Comparison of ENCODE assay signal across 19 cellular contexts in the genomic region with DNA sequence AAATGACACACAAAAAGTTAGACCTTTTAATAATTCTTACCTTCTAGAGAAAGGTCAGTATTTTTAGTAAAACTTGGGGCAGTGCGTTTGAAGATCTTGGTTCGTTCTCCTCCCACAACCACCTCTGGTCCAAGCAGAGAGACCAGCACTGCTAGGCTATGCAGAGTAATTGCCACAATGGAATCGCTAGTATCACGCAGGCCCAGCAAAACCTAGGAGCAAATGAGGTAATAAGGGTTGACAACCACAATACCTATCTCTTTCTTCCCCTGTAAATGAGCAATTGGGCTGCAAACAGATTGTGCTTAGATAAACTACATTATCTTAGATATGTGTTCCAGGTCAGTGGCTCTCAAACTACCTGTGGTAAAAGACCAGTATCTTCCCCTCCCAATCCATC. TPM values are rescaled to one million over a fixed set of nuclear protein-coding genes. Genes with fewer than 3 reads are reported as not detected.
DNase-seq lines count a peak whose midpoint lies in the region; ATAC-seq and TF ChIP-seq lines count a peak whose summit lies in the region.
"Had no signal": no experiment of that assay in that cellular context is flagged by ENCODE, and none has a peak within 500 bp of the region (broad histone marks: within the 10 kb centered on the region; RNA-seq: fewer than 3 reads in every experiment).

No MANE protein-coding gene starts in this region.

- no peaks in the 10 kb centered on the region for H3K9me3 Mint-ChIP-seq in naive thymus-derived CD4-positive, alpha-beta T cell
- H3K9me3 Mint-ChIP-seq: CD4-positive, alpha-beta T cell; GM23338; IgD-negative memory B cell had no signal

- H3K4me1 Mint-ChIP-seq in naive thymus-derived CD4-positive, alpha-beta T cell: peaks cover 0 to 12% (median 6%) of the 10 kb centered on the region in 7 donors
- H3K4me1 Mint-ChIP-seq: GM23338 had no signal

- no peak overlapping the region for H3K9ac ChIP-seq in IMR-90 (ENCODE audit: low read depth, low read length)
- H3K9ac ChIP-seq in smooth muscle cell (ENCODE audit: low read depth): peak overlapping the region; percentile 50
- H3K9ac ChIP-seq: KMS-11 had no signal

- no peaks in the 10 kb centered on the region for H3K79me2 ChIP-seq in smooth muscle cell (ENCODE audit: low read depth)

- H3K27ac ChIP-seq in IMR-90 (ENCODE audit: insufficient read depth, low read length) (no peak overlapping the region), VCaP (peak overlapping the region; percentile 55), smooth muscle cell (ENCODE audit: low read depth) (peak overlapping the region; percentile 91)
- no peak overlapping the region for H3K27ac ChIP-seq in naive thymus-derived CD4-positive, alpha-beta T cell (ENCODE audit: low read depth, low read length)
- H3K27ac ChIP-seq: A549, C4-2B, KMS-11 had no signal

- H2AK5ac ChIP-seq in IMR-90 (ENCODE audit: low read depth, low read length): no peak overlapping the region

- H3K9me1 ChIP-seq in IMR-90 (ENCODE audit: insufficient read depth, low read length): peaks cover 2% of the 10 kb centered on the region; the same call in 1 of the 2 replicates

- H3K36me3 ChIP-seq in IMR-90 (ENCODE audit: control insufficient read depth, insufficient read depth, low read length): peaks cover 37% of the 10 kb centered on the region
- H3K36me3 ChIP-seq in smooth muscle cell (ENCODE audit: low read depth): peaks cover 8% of the 10 kb centered on the region
- peaks cover 20 to 90% (median 34%) of the 10 kb centered on the region in 3 experiments for H3K36me3 ChIP-seq in naive thymus-derived CD4-positive, alpha-beta T cell (ENCODE audit: control insufficient read depth in 2 of 3, insufficient read depth in 3 of 3, low read length in 3 of 3)

- intact Hi-C loops in IMR-90 (cut with micrococcal nuclease): no loop called here
- intact Hi-C loops in naive thymus-derived CD4-positive, alpha-beta T cell (cut with micrococcal nuclease): no loop called here

- TF ChIP-seq RAD21 in IMR-90 (IDR thresholded peaks at IDR 0.05; ENCODE audit: low read length): no peak

- H3K18ac ChIP-seq in IMR-90 (ENCODE audit: low read depth, low read length): no peak overlapping the region

- peaks cover 6% of the 10 kb centered on the region for H3F3A ChIP-seq in smooth muscle cell (ENCODE audit: low read depth)

- 0 out of 2 replicates have a peak, but pooled peaks cover 1% of the 10 kb centered on the region for H3K4me1 ChIP-seq in IMR-90 (ENCODE audit: control insufficient read depth, insufficient read depth, low read length)
- no peaks in the 10 kb centered on the region for H3K4me1 ChIP-seq in smooth muscle cell (ENCODE audit: low read depth)
- H3K4me1 ChIP-seq in naive thymus-derived CD4-positive, alpha-beta T cell (ENCODE audit: control insufficient read depth in 2 of 2, insufficient read depth in 2 of 2, low read length in 2 of 2): no peaks in the 10 kb centered on the region
- H3K4me1 ChIP-seq: A549, Caco-2 had no signal

- no peak overlapping the region for H2BK15ac ChIP-seq in IMR-90 (ENCODE audit: low read depth, low read length)

- dilution Hi-C loops in IMR-90 (cut with HindIII; ENCODE audit: low sequenced_read_pairs, unreplicated experiment): no loop called here

- no peak overlapping the region for H3K4me3 Mint-ChIP-seq in naive thymus-derived CD4-positive, alpha-beta T cell
- H3K4me3 Mint-ChIP-seq: CD4-positive, alpha-beta T cell; GM23338; IgD-negative memory B cell had no signal

- H2BK5ac ChIP-seq in IMR-90 (ENCODE audit: low read depth, low read length, poor library complexity, severe bottlenecking): no peak overlapping the region

- TF ChIP-seq CTCF in IMR-90 (conservative IDR thresholded peaks at IDR 0.05; ENCODE audit: low read depth, low read length) (no peak), VCaP (conservative IDR thresholded peaks at IDR 0.05) (no peak), smooth muscle cell (IDR thresholded peaks at IDR 0.05; ENCODE audit: borderline replicate concordance, insufficient read depth, poor library complexity, severe bottlenecking) (no peak)

- H3K27me3 ChIP-seq in IMR-90 (ENCODE audit: control insufficient read depth, insufficient read depth, low read length) (no peaks in the 10 kb centered on the region), smooth muscle cell (ENCODE audit: low read depth) (no peaks in the 10 kb centered on the region)
- no peaks in the 10 kb centered on the region for H3K27me3 ChIP-seq in naive thymus-derived CD4-positive, alpha-beta T cell (ENCODE audit: control insufficient read depth in 2 of 2, insufficient read depth in 2 of 2, low read length in 2 of 2)

- H3K23ac ChIP-seq in IMR-90 (ENCODE audit: low read depth, low read length): no peak overlapping the region

- no peak overlapping the region for H2AK9ac ChIP-seq in IMR-90 (replicated peaks; ENCODE audit: low read depth, low read length, poor library complexity)

- no peak overlapping the region for H3K4me2 ChIP-seq in IMR-90 (ENCODE audit: low read depth, low read length)
- H3K4me2 ChIP-seq in smooth muscle cell: no peak overlapping the region
- H3K4me2 ChIP-seq: A549, GM23338, KMS-11 had no signal

- peaks cover 20 to 64% (median 40%) of the 10 kb centered on the region in 5 donors for H3K36me3 Mint-ChIP-seq in naive thymus-derived CD4-positive, alpha-beta T cell

- no TSS peak for BruUV-seq in IMR-90 (replicated peaks; lab: Mats Ljungman, UMichigan)

- H2BK20ac ChIP-seq in IMR-90 (ENCODE audit: low read depth, low read length): 0 out of 2 replicates have a peak overlapping the region, but pooled peaks have one; percentile 34

- no peak overlapping the region for H4K8ac ChIP-seq in IMR-90 (ENCODE audit: low read depth in 2 of 2, low read length in 2 of 2)

- peaks cover 0 to 3% of the 10 kb centered on the region in 2 experiments; a peak in 1 of 4 replicates for H3K79me1 ChIP-seq in IMR-90 (ENCODE audit: low read depth in 1 of 2, low read length in 2 of 2)

- ATAC-seq in IMR-90 (ENCODE audit: low read depth): no peak
- ATAC-seq in naive thymus-derived CD4-positive, alpha-beta T cell: no peak
- ATAC-seq in GM19351 (IDR thresholded peaks at IDR 0.05; ENCODE audit: unreplicated experiment): no peak
- ATAC-seq in GM21786 (IDR thresholded peaks at IDR 0.05; ENCODE audit: unreplicated experiment): no peak
- ATAC-seq: GM23338 had no signal

- H2BK120ac ChIP-seq in IMR-90 (ENCODE audit: low read depth, low read length): no peak overlapping the region

- H2AFZ ChIP-seq in IMR-90 (replicated peaks; ENCODE audit: low read length, poor library complexity) (no peak overlapping the region), smooth muscle cell (ENCODE audit: low read depth) (no peak overlapping the region)
- H2AFZ ChIP-seq: GM23338 had no signal

- no peaks in the 10 kb centered on the region for H4K20me1 ChIP-seq in IMR-90 (ENCODE audit: insufficient read depth, low read length)
- no peaks in the 10 kb centered on the region for H4K20me1 ChIP-seq in smooth muscle cell (ENCODE audit: low read depth)

- H4K91ac ChIP-seq in IMR-90 (ENCODE audit: insufficient read depth, low read depth, low read length): 0 out of 2 replicates have a peak overlapping the region, but pooled peaks have one; percentile 32

- no CpG with 5 or more reads among the region's 4 CpGs for WGBS in IMR-90 (ENCODE audit: extremely low coverage in 2 of 2, insufficient read length in 1 of 2), 2 experiments
- WGBS in smooth muscle cell (ENCODE audit: low lambda C conversion rate): 89% methylated on average over 4 of the region's 4 CpGs

- no peaks in the 10 kb centered on the region for H3K9me3 ChIP-seq in IMR-90 (ENCODE audit: control insufficient read depth, insufficient read depth, low read length)
- H3K9me3 ChIP-seq in smooth muscle cell (replicated peaks; ENCODE audit: low read depth): no peaks in the 10 kb centered on the region
- no peaks in the 10 kb centered on the region for H3K9me3 ChIP-seq in naive thymus-derived CD4-positive, alpha-beta T cell (ENCODE audit: control insufficient read depth in 2 of 3, low read length in 3 of 3)
- H3K9me3 ChIP-seq: A549, Caco-2 had no signal

- H3K4ac ChIP-seq in IMR-90 (ENCODE audit: low read depth, low read length): peak overlapping the region; percentile 67; the same call in 1 of the 2 replicates

- H3K14ac ChIP-seq in IMR-90 (replicated peaks; ENCODE audit: low read depth, low read length): no peak overlapping the region

- H3K27ac Mint-ChIP-seq in naive thymus-derived CD4-positive, alpha-beta T cell: no peak overlapping the region
- H3K27ac Mint-ChIP-seq: CD4-positive, alpha-beta T cell; GM23338; IgD-negative memory B cell had no signal

- no peak for TF ChIP-seq POLR2A in IMR-90 (IDR thresholded peaks at IDR 0.05; ENCODE audit: low read depth, low read length)

- CTCF ChIA-PET in IMR-90 (lab: Yijun Ruan, JAX): no interaction called here
- CTCF ChIA-PET in naive thymus-derived CD4-positive, alpha-beta T cell (lab: Charles Lee): interaction anchor here (1.0 kb wide), 1 partner anchor 46 kb away, joined by 3 read pairs; no protein-coding TSS in a partner anchor

- POLR2A ChIA-PET in IMR-90 (lab: Charles Lee; ENCODE audit: unreplicated experiment): no interaction called here
- POLR2A ChIA-PET in naive thymus-derived CD4-positive, alpha-beta T cell (lab: Charles Lee): no interaction called here

- in situ Hi-C loops in IMR-90 (cut with MboI; ENCODE audit: low sequenced_read_pairs): no loop called here

- H3K4me3 ChIP-seq in IMR-90 (ENCODE audit: insufficient read depth, low read depth, low read length) (no peak overlapping the region), smooth muscle cell (no peak overlapping the region)
- no peak overlapping the region for H3K4me3 ChIP-seq in naive thymus-derived CD4-positive, alpha-beta T cell (ENCODE audit: low read length)
- H3K4me3 ChIP-seq: A549, GM23338 had no signal

- no peak overlapping the region for H3K56ac ChIP-seq in IMR-90 (ENCODE audit: extremely low read depth, insufficient read depth, low read length)

- H4K5ac ChIP-seq in IMR-90 (ENCODE audit: low read depth, low read length): no peak overlapping the region

- no peak for DNase-seq in IMR-90
- DNase-seq in NCI-H526 (lab: John Stamatoyannopoulos, UW): peak; percentile 35 to 52
- no peak for DNase-seq in smooth muscle cell (lab: John Stamatoyannopoulos, UW; ENCODE audit: unreplicated experiment)
- DNase-seq in naive thymus-derived CD4-positive, alpha-beta T cell: no peak
- no peak for DNase-seq in activated CD4-positive, CD25-positive, alpha-beta regulatory T cell treated with anti-CD3 and anti-CD28 coated beads, Interleukin-2, amount 50 U/mL, for 72 hours
- DNase-seq: AML-193; Caco-2; CD4-positive, alpha-beta T cell; DMS153; DMS79 treated with DMSO at 0.1 percent for 48 hours; GF-D8 had no signal

- H3K27me3 Mint-ChIP-seq in naive thymus-derived CD4-positive, alpha-beta T cell: no peaks in the 10 kb centered on the region
- H3K27me3 Mint-ChIP-seq: CD4-positive, alpha-beta T cell; IgD-negative memory B cell had no signal

RNA-seq across cellular contexts. Expression of gene SCYL3, which starts 34.7 kb away (rescaled TPM):
- total RNA-seq in IMR-90 (2012; rRNA removed): 6.7 and 8.4 TPM in 2 replicates
- polyA plus RNA-seq in IMR-90 (2012; rRNA removed): 3.2 and 3.9 TPM in 2 replicates
- polyA plus RNA-seq in IMR-90 (2012; cell fraction: cytosol; rRNA removed): 0.73 and 0.86 TPM in 2 replicates
- polyA plus RNA-seq in IMR-90 (2012; cell fraction: nucleus; rRNA removed; ENCODE audit: low replicate concordance): 1.5 and 8.5 TPM in 2 replicates
- 9.1 and 10.3 TPM in 2 replicates for total RNA-seq in smooth muscle cell
- 3.1 and 4.0 TPM in 2 replicates for polyA plus RNA-seq in smooth muscle cell
- total RNA-seq in naive thymus-derived CD4-positive, alpha-beta T cell: 10 to 100 TPM in 4 of 5 experiments, 1 to 10 TPM in 1; 9.5 to 22.7 (median 17.3) TPM
- 10 to 100 TPM; 12.3 to 19.6 TPM for polyA plus RNA-seq in naive thymus-derived CD4-positive, alpha-beta T cell

Comparison
In these comparisons a context has a peak if more than half of its experiments do, and no peak if none do; other contexts are left out.
1. DNase-seq: peak in NCI-H526 (2 of 2); none in IMR-90 (single experiment), smooth muscle cell (single experiment), naive thymus-derived CD4-positive, alpha-beta T cell (0 of 9) and activated CD4-positive, CD25-positive, alpha-beta regulatory T cell treated with anti-CD3 and anti-CD28 coated beads, Interleukin-2, amount 50 U/mL, for 72 hours (single experiment).
2. H3K27ac ChIP-seq: peak in VCaP (single experiment) and smooth muscle cell (single experiment); none in IMR-90 (single experiment) and naive thymus-derived CD4-positive, alpha-beta T cell (single experiment).